Comparison of ENCODE assay signal across 14 cellular contexts in genomic region chr6:39843305-39844020, GRCh38. TPM values are rescaled to one million over a fixed set of nuclear protein-coding genes. Genes with fewer than 3 reads are reported as not detected.
DNase-seq lines count a peak whose midpoint lies in the region; ATAC-seq and TF ChIP-seq lines count a peak whose summit lies in the region.
"Had no signal": no experiment of that assay in that cellular context is flagged by ENCODE, and none has a peak within 500 bp of the region (broad histone marks: within the 10 kb centered on the region; RNA-seq: fewer than 3 reads in every experiment).

No MANE protein-coding gene starts in this region.

- no peaks in the 10 kb centered on the region for H3K9me3 ChIP-seq in WERI-Rb-1 (ENCODE audit: severe bottlenecking)
- H3K9me3 ChIP-seq in left ventricle myocardium inferior (replicated peaks): no peaks in the 10 kb centered on the region
- no peaks in the 10 kb centered on the region for H3K9me3 ChIP-seq in uterus
- H3K9me3 ChIP-seq: BLaER1 had no signal

- no peaks in the 10 kb centered on the region for H3K36me3 ChIP-seq in WERI-Rb-1
- H3K36me3 ChIP-seq in left ventricle myocardium inferior: no peaks in the 10 kb centered on the region
- no peaks in the 10 kb centered on the region for H3K36me3 ChIP-seq in uterus
- H3K36me3 ChIP-seq: BLaER1 had no signal

- H3K4me3 ChIP-seq in WERI-Rb-1 (ENCODE audit: low read depth, low read length) (no peak overlapping the region), left ventricle myocardium inferior (no peak overlapping the region), uterus (no peak overlapping the region)
- H3K4me3 ChIP-seq: BLaER1 had no signal

- ATAC-seq in Right ventricle myocardium inferior (peak; percentile 58), GM21723 (IDR thresholded peaks at IDR 0.05; ENCODE audit: unreplicated experiment) (no peak)

- BruUV-seq in Calu3 (replicated peaks; lab: Mats Ljungman, UMichigan): no TSS peak

- H3K27me3 Mint-ChIP-seq in Calu3 (ENCODE audit: unreplicated experiment): peaks cover 32% of the 10 kb centered on the region
- H3K27me3 Mint-ChIP-seq: brain had no signal

- peaks cover 58% of the 10 kb centered on the region for H3K4me1 ChIP-seq in left ventricle myocardium inferior
- H3K4me1 ChIP-seq in uterus: no peaks in the 10 kb centered on the region

- CTCF ChIA-PET in Calu3 (lab: Charles Lee): interaction anchor here (0.7 to 1.4 kb wide), 2 partner anchors 9 to 39 kb away, joined by 3 read pairs; no protein-coding TSS in a partner anchor

- no peak overlapping the region for H3K27ac ChIP-seq in WERI-Rb-1
- peak overlapping the region; percentile 64 for H3K27ac ChIP-seq in left ventricle myocardium inferior (replicated peaks)
- H3K27ac ChIP-seq in uterus: peak overlapping the region; percentile 8 to 10
- H3K27ac ChIP-seq: BLaER1 had no signal

- H3K4me3 Mint-ChIP-seq in Calu3 (ENCODE audit: low read depth, unreplicated experiment): no peak overlapping the region
- H3K4me3 Mint-ChIP-seq: activated CD4-positive, alpha-beta T cell treated with anti-CD3 and anti-CD28 coated beads, Interleukin-2, amount 10 ng/mL, durations not matched to agents 24 days and 14 days; brain had no signal

- no peaks in the 10 kb centered on the region for H3K36me3 Mint-ChIP-seq in Calu3 (ENCODE audit: insufficient read depth, unreplicated experiment)
- H3K36me3 Mint-ChIP-seq: brain had no signal

- intact Hi-C loops in Right ventricle myocardium inferior (cut with DNase I): no loop called here
- intact Hi-C loops in cardiac septum (cut with DNase I): no loop called here
- intact Hi-C loops in left ventricle myocardium inferior (cut with micrococcal nuclease): no loop called here
- intact Hi-C loops in uterus (cut with DNase I; ENCODE audit: low total_unique reads): no loop called here
- intact Hi-C loops in Calu3 (cut with micrococcal nuclease; ENCODE audit: unreplicated experiment): no loop called here

- no peaks in the 10 kb centered on the region for H3K9me3 Mint-ChIP-seq in Calu3 (ENCODE audit: low read depth, unreplicated experiment)
- H3K9me3 Mint-ChIP-seq: activated CD4-positive, alpha-beta T cell treated with anti-CD3 and anti-CD28 coated beads, Interleukin-2, amount 10 ng/mL, durations not matched to agents 24 days and 14 days; brain had no signal

- TF ChIP-seq CTCF in WERI-Rb-1 (IDR thresholded peaks at IDR 0.05; ENCODE audit: low read depth, low read length) (peak; percentile 77), left ventricle myocardium inferior (IDR thresholded peaks at IDR 0.05; ENCODE audit: borderline replicate concordance) (no peak), uterus (IDR thresholded peaks at IDR 0.05) (no peak), Calu3 (IDR thresholded peaks at IDR 0.05; ENCODE audit: unreplicated experiment) (no peak)

- H3K27ac Mint-ChIP-seq in Calu3 (ENCODE audit: unreplicated experiment): no peak overlapping the region
- H3K27ac Mint-ChIP-seq: activated CD4-positive, alpha-beta T cell treated with anti-CD3 and anti-CD28 coated beads, Interleukin-2, amount 10 ng/mL, durations not matched to agents 24 days and 14 days; brain had no signal

- DNase-seq in Right ventricle myocardium inferior (ENCODE audit: missing footprints) (no peak), cardiac septum (ENCODE audit: low spot score) (no peak), WERI-Rb-1 (peak; percentile 26), left ventricle myocardium inferior (no peak), uterus (no peak), Calu3 (no peak), NCI-H2081 treated with DMSO at 0.1 percent for 48 hours (lab: John Stamatoyannopoulos, UW) (no peak)
- DNase-seq: activated CD4-positive, alpha-beta T cell treated with anti-CD3 and anti-CD28 coated beads, Interleukin-2, amount 10 ng/mL, durations not matched to agents 24 days and 14 days; activated effector memory CD4-positive, alpha-beta T cell treated with Interleukin-2 at 50 U/mL for 16 hours; NCI-H1436 had no signal

- no peaks in the 10 kb centered on the region for H3K4me1 Mint-ChIP-seq in Calu3 (ENCODE audit: low read depth, unreplicated experiment)

- TF ChIP-seq POLR2A in uterus (IDR thresholded peaks at IDR 0.05): no peak

- H3K27me3 ChIP-seq in WERI-Rb-1 (ENCODE audit: insufficient read depth, low read depth, severe bottlenecking): no peaks in the 10 kb centered on the region
- H3K27me3 ChIP-seq in left ventricle myocardium inferior (ENCODE audit: low read depth): no peaks in the 10 kb centered on the region
- no peaks in the 10 kb centered on the region for H3K27me3 ChIP-seq in uterus
- H3K27me3 ChIP-seq: BLaER1 had no signal

RNA-seq across cellular contexts. Expression of gene DAAM2, which starts 51.3 kb away (rescaled TPM):
- 14.7 TPM for total RNA-seq in Right ventricle myocardium inferior
- 10.4 TPM for total RNA-seq in cardiac septum
- 19.1 TPM for total RNA-seq in left ventricle myocardium inferior
- total RNA-seq in uterus: 10 to 100 TPM; 11.0 to 43.3 (median 26.4) TPM
- not detected in 2 replicates for total RNA-seq in Calu3 (2022)
- total RNA-seq: activated CD4-positive, alpha-beta T cell treated with anti-CD3 and anti-CD28 coated beads, Interleukin-2, amount 10 ng/mL, durations not matched to agents 24 days and 14 days; T-helper 1 cell treated with Interleukin-12 subunit alpha and Interleukin-12 subunit beta and Interleukin-4 antibody, amounts not matched to agents 30 ng/mL and 1 ng/mL, for 36 hours had no signal

Comparison
In these comparisons a context has a peak if more than half of its experiments do, and no peak if none do; other contexts are left out.
1. RNA of gene DAAM2, which starts 51.3 kb away (total RNA-seq): 11.0 to 43.3 TPM in uterus, 19.1 TPM in left ventricle myocardium inferior (single experiment), 14.7 TPM in Right ventricle myocardium inferior (single experiment) and 10.4 TPM in cardiac septum (single experiment); not detected in Calu3; every median in the first group is over 10 times any median in the second.